In the genomic region with DNA sequence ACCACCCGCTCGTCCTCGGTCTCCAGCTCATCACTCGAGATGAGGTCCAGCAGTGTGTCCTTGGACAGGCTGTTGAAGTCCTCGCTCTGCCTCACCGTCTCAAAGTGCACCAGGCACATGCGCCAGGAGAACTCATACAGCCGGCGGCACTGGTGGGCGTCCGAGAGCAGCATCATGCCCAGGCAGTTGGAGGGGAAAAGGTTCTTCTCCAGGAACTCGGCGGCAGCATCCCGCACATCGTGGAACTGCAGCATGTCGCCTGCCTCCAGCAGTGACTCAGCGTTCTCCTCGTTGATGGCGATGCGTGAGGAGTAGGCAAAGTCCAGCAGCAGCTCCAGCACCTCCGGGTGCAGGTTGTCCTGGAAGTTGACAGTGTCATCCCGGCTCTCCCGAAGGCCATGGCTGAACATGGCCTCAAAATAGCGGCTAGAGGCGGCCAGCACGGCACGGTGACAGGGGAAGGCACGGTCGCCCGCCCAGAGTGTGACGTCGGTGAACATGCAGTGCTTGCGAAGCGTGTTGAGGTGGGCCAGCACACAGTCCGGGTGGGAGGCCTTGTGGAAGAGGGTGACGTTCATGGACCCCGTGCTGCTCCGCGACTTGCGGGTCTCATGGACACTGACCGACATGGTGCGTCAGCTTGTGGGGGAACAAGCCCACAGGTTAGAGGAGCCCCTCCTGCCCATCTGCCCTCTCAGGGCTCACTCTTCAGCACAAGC, we compare ENCODE assay signal across 1 cellular context.
TF ChIP-seq lines count a peak whose summit lies in the region.

No MANE protein-coding gene starts in this region.

TF ChIP-seq in K562, 482 proteins besides CTCF, POLR2A, EP300 and RAD21:
- TF ChIP-seq HDAC6 (IDR thresholded peaks at IDR 0.05; ENCODE audit: low read depth, low read length) (no peak), PHF20 (IDR thresholded peaks at IDR 0.05; ENCODE audit: partially characterized antibody) (no peak), PML (IDR thresholded peaks at IDR 0.05; ENCODE audit: low read length) (no peak), MAFG (tag; conservative IDR thresholded peaks at IDR 0.05) (peak; percentile 63), C11orf30 (IDR thresholded peaks at IDR 0.05; ENCODE audit: low read depth) (0 out of 2 replicates have a peak, but pooled peaks have one; percentile 17), NFE2 (IDR thresholded peaks at IDR 0.05; ENCODE audit: low read depth) (peak; percentile 62; the same call in 1 of the 2 replicates), CUX1 (CRISPR knock-in tag; IDR thresholded peaks at IDR 0.05) (no peak), FOXA1 (IDR thresholded peaks at IDR 0.05; ENCODE audit: borderline replicate concordance) (no peak)
